In the genomic region with DNA sequence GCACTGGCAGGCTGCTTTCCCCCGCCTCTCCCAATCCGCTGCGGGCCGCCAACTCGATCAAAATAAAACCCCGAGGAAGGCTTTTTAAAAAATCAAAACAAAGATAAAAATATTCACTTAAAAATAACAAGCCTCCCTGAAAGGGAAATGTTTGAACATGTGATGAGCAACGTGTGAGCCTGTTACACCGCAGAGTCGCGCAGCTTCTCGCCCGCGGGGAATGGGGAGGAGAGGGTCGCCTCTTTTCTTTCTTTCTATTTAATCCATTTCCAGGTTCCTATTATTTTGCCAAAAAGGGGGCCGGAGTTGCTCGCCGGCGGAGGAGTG, we compare ENCODE assay signal across 1 cellular context.
TF ChIP-seq lines count a peak whose summit lies in the region.

No MANE protein-coding gene starts in this region.

TF ChIP-seq in SK-N-SH treated with all-trans-retinoic acid at 6 μM for 48 hours, 23 proteins besides CTCF, POLR2A, EP300 and RAD21 (continued from another document):
- TF ChIP-seq, protein P1, sequence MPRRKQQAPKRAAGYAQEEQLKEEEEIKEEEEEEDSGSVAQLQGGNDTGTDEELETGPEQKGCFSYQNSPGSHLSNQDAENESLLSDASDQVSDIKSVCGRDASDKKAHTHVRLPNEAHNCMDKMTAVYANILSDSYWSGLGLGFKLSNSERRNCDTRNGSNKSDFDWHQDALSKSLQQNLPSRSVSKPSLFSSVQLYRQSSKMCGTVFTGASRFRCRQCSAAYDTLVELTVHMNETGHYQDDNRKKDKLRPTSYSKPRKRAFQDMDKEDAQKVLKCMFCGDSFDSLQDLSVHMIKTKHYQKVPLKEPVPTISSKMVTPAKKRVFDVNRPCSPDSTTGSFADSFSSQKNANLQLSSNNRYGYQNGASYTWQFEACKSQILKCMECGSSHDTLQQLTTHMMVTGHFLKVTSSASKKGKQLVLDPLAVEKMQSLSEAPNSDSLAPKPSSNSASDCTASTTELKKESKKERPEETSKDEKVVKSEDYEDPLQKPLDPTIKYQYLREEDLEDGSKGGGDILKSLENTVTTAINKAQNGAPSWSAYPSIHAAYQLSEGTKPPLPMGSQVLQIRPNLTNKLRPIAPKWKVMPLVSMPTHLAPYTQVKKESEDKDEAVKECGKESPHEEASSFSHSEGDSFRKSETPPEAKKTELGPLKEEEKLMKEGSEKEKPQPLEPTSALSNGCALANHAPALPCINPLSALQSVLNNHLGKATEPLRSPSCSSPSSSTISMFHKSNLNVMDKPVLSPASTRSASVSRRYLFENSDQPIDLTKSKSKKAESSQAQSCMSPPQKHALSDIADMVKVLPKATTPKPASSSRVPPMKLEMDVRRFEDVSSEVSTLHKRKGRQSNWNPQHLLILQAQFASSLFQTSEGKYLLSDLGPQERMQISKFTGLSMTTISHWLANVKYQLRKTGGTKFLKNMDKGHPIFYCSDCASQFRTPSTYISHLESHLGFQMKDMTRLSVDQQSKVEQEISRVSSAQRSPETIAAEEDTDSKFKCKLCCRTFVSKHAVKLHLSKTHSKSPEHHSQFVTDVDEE (CRISPR knock-in tag; IDR thresholded peaks at IDR 0.05) = no peak
- TF ChIP-seq ZFP30 (CRISPR knock-in tag; IDR thresholded peaks at IDR 0.05) (no peak), OSR1 (CRISPR knock-in tag; IDR thresholded peaks at IDR 0.05) (no peak)
- TF ChIP-seq, protein P2, sequence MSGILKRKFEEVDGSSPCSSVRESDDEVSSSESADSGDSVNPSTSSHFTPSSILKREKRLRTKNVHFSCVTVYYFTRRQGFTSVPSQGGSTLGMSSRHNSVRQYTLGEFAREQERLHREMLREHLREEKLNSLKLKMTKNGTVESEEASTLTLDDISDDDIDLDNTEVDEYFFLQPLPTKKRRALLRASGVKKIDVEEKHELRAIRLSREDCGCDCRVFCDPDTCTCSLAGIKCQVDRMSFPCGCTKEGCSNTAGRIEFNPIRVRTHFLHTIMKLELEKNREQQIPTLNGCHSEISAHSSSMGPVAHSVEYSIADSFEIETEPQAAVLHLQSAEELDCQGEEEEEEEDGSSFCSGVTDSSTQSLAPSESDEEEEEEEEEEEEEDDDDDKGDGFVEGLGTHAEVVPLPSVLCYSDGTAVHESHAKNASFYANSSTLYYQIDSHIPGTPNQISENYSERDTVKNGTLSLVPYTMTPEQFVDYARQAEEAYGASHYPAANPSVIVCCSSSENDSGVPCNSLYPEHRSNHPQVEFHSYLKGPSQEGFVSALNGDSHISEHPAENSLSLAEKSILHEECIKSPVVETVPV (CRISPR knock-in tag; IDR thresholded peaks at IDR 0.05) = no peak
TF ChIP-seq in SK-N-SH treated with all-trans-retinoic acid at 6 μM for 48 hours: peak in this region for 0.
